Comparison of ENCODE assay signal across 8 cellular contexts in the genomic region with DNA sequence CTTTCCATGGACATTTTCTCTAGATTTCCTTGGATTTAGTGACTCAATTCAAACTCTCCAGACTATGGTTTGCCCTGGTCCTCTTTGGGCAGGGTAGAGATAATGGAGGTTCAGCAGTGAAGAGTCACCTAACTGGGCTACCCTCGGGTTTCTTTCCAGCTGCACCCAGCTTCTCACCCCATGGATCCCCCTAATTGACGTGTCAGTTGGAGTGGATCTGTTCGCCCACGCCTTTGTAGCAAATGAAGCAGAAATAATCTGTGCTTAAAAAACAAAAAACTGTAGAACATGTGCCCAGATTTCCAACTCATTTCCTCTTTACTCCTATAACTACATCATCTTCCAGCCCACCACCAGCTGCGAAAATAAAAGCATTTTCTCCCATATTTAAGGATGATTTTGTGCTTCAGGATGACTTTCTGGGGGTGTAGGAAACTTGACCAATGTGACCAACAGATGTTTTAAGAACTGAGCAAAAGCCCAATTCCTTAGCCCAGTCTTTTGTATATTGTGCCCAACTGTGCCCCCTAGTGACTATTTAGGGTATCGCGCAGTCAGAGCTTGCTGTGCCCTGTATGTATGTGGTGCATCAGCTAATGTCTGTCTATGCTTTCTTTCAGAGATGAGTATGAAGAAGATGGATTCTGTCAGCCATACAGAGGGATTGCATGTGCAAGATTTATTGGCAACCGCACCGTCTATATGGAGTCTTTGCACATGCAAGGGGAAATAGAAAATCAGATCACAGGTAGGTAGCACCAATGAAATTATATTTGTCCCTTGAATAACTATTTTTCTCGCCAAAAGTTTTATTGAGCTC.
DNase-seq lines count a peak whose midpoint lies in the region; ATAC-seq, FAIRE-seq and TF ChIP-seq lines count a peak whose summit lies in the region.

No MANE protein-coding gene starts in this region.

- no peak for TF ChIP-seq POLR2A in ovary (IDR thresholded peaks at IDR 0.05)

- H3K27me3 Mint-ChIP-seq in type B pancreatic cell, result peaks cover 8% of the 10 kb centered on the region

- peak; percentile 88 for DNase-seq in DMS 273 (lab: John Stamatoyannopoulos, UW; ENCODE audit: unreplicated experiment)
- DNase-seq in Kasumi-1 (lab: John Stamatoyannopoulos, UW), result peak; percentile 60 to 72
- DNase-seq in RPMI7951 (ENCODE audit: low read depth), result peak; percentile 92
- DNase-seq in activated effector memory CD4-positive, alpha-beta T cell treated with Interleukin-2 at 50 U/mL for 16 hours, result peak; percentile 30
- peak; percentile 4 to 48 for DNase-seq in frontal cortex (ENCODE audit: low spot score in 2 of 2)
- DNase-seq in ovary, result peak; percentile 72 to 88 (median 83)
- DNase-seq in type B pancreatic cell (ENCODE audit: extremely low spot score, unreplicated experiment), result peak; percentile 79

- H3K4me3 Mint-ChIP-seq in type B pancreatic cell, result no peak overlapping the region

- 24 to 41% (median 31%) methylated on average over 10 of the region's 10 CpGs for WGBS in ovary, 3 donors

- peak; percentile 49 to 90 (median 90) for TF ChIP-seq CTCF in ovary (IDR thresholded peaks at IDR 0.05)
- TF ChIP-seq CTCF in type B pancreatic cell (conservative IDR thresholded peaks at IDR 0.05), result peak; percentile 94

- peak; percentile 51 for ATAC-seq in GM21423 (IDR thresholded peaks at IDR 0.05; ENCODE audit: unreplicated experiment)

- intact Hi-C loops in ovary (cut with DNase I), result loop anchor here (5.0 to 10.0 kb wide), 7 partner anchors 192 to 522 kb away; a partner anchor contains a TSS

- no peak overlapping the region for H3K4me3 ChIP-seq in ovary

- H3K36me3 ChIP-seq in ovary, result no peaks in the 10 kb centered on the region

- no peak for TF ChIP-seq EP300 in ovary (IDR thresholded peaks at IDR 0.05)

- peaks cover 3% of the 10 kb centered on the region for H3K4me1 ChIP-seq in ovary (ENCODE audit: insufficient read depth)

- H3K27ac Mint-ChIP-seq in type B pancreatic cell, result peak overlapping the region; percentile 29

- H3K27ac ChIP-seq in ovary, result no peak overlapping the region

- no peaks in the 10 kb centered on the region for H3K9me3 ChIP-seq in ovary

- FAIRE-seq in frontal cortex (lab: Jason Lieb, UNC), result no peak

- peaks cover 23% of the 10 kb centered on the region for H3K4me1 Mint-ChIP-seq in type B pancreatic cell (ENCODE audit: unreplicated experiment)

- H3K9me3 Mint-ChIP-seq in type B pancreatic cell, result peaks cover 9% of the 10 kb centered on the region

- H3K27me3 ChIP-seq in ovary, result no peaks in the 10 kb centered on the region

- peaks cover 30% of the 10 kb centered on the region for H3K36me3 Mint-ChIP-seq in type B pancreatic cell

Comparison
In these comparisons a context has a peak if more than half of its experiments do, and no peak if none do; other contexts are left out.
1. DNase-seq: peak in every context shown above with its lines; median percentile 92 in RPMI7951; 88 in DMS 273; 83 in ovary; 79 in type B pancreatic cell; 66 in Kasumi-1; 30 in activated effector memory CD4-positive, alpha-beta T cell treated with Interleukin-2 at 50 U/mL for 16 hours; 26 in frontal cortex.